22 cellular contexts compared by ENCODE assay signal in genomic region chr10:20874261-20874660, GRCh38. TPM values are rescaled to one million over a fixed set of nuclear protein-coding genes. Genes with fewer than 3 reads are reported as not detected.
DNase-seq lines count a peak whose midpoint lies in the region; ATAC-seq and TF ChIP-seq lines count a peak whose summit lies in the region.
"Had no signal": no experiment of that assay in that cellular context is flagged by ENCODE, and none has a peak within 500 bp of the region (broad histone marks: within the 10 kb centered on the region; RNA-seq: fewer than 3 reads in every experiment).

No MANE protein-coding gene starts in this region.

- H4K91ac ChIP-seq in IMR-90 (ENCODE audit: insufficient read depth, low read depth, low read length), result no peak overlapping the region

- no peak overlapping the region for H4K8ac ChIP-seq in IMR-90 (ENCODE audit: low read depth in 2 of 2, low read length in 2 of 2)

- H2AK9ac ChIP-seq in IMR-90 (replicated peaks; ENCODE audit: low read depth, low read length, poor library complexity), result peak overlapping the region; percentile 55

- H3K27me3 Mint-ChIP-seq in nephron (ENCODE audit: low read depth), result no peaks in the 10 kb centered on the region
- H3K27me3 Mint-ChIP-seq: CD4-positive, alpha-beta T cell; CD8-positive, alpha-beta memory T cell had no signal

- H3K9me3 ChIP-seq in IMR-90 (ENCODE audit: control insufficient read depth, insufficient read depth, low read length), result 0 out of 2 replicates have a peak, but pooled peaks cover 2% of the 10 kb centered on the region
- H3K9me3 ChIP-seq in SJCRH30 (replicated peaks), result no peaks in the 10 kb centered on the region
- H3K9me3 ChIP-seq: A549, BE2C had no signal

- no peak overlapping the region for H2AFZ ChIP-seq in IMR-90 (replicated peaks; ENCODE audit: low read length, poor library complexity)
- H2AFZ ChIP-seq: GM23338 had no signal

- dilution Hi-C loops in IMR-90 (cut with HindIII; ENCODE audit: low sequenced_read_pairs, unreplicated experiment), result no loop called here

- no peak for TF ChIP-seq POLR2A in IMR-90 (IDR thresholded peaks at IDR 0.05; ENCODE audit: low read depth, low read length)

- no peak overlapping the region for H2BK15ac ChIP-seq in IMR-90 (ENCODE audit: low read depth, low read length)

- intact Hi-C loops in IMR-90 (cut with micrococcal nuclease), result no loop called here

- no peaks in the 10 kb centered on the region for H3K9me1 ChIP-seq in IMR-90 (ENCODE audit: insufficient read depth, low read length)

- H3K56ac ChIP-seq in IMR-90 (ENCODE audit: extremely low read depth, insufficient read depth, low read length), result no peak overlapping the region

- no TSS peak for BruUV-seq in IMR-90 (replicated peaks; lab: Mats Ljungman, UMichigan)

- H2AK5ac ChIP-seq in IMR-90 (ENCODE audit: low read depth, low read length), result no peak overlapping the region

- H4K20me1 ChIP-seq in IMR-90 (ENCODE audit: insufficient read depth, low read length), result no peaks in the 10 kb centered on the region
- H4K20me1 ChIP-seq: BLaER1 treated with 17β-estradiol and CSF1 and Interleukin-3, amounts not matched to agents 10 nM and 100 nM had no signal

- TF ChIP-seq CTCF in IMR-90 (conservative IDR thresholded peaks at IDR 0.05; ENCODE audit: low read depth, low read length) (no peak), nephron (IDR thresholded peaks at IDR 0.05; ENCODE audit: unreplicated experiment in 3 of 3) (no peak)

- no peaks in the 10 kb centered on the region for H3K4me1 ChIP-seq in IMR-90 (ENCODE audit: control insufficient read depth, insufficient read depth, low read length)
- peaks cover 14% of the 10 kb centered on the region for H3K4me1 ChIP-seq in SJCRH30
- H3K4me1 ChIP-seq: BE2C; BLaER1 treated with 17β-estradiol and CSF1 and Interleukin-3, amounts not matched to agents 10 nM and 100 nM had no signal

- H3K36me3 Mint-ChIP-seq in nephron (ENCODE audit: low read depth), result peaks cover 13% of the 10 kb centered on the region
- H3K36me3 Mint-ChIP-seq: CD14-positive monocyte; CD8-positive, alpha-beta memory T cell had no signal

- H3K4me3 ChIP-seq in IMR-90 (ENCODE audit: insufficient read depth, low read depth, low read length) (no peak overlapping the region), SJCRH30 (no peak overlapping the region)
- H3K4me3 ChIP-seq: A549; BLaER1 treated with 17β-estradiol and CSF1 and Interleukin-3, amounts not matched to agents 10 nM and 100 nM; GM23338 had no signal

- H3K9me3 Mint-ChIP-seq in nephron, result no peaks in the 10 kb centered on the region
- H3K9me3 Mint-ChIP-seq: GM23338, H9 had no signal

- H3K27me3 ChIP-seq in IMR-90 (ENCODE audit: control insufficient read depth, insufficient read depth, low read length), result no peaks in the 10 kb centered on the region
- no peaks in the 10 kb centered on the region for H3K27me3 ChIP-seq in SJCRH30
- H3K27me3 ChIP-seq: BE2C; BLaER1 treated with 17β-estradiol and CSF1 and Interleukin-3, amounts not matched to agents 10 nM and 100 nM had no signal

- in situ Hi-C loops in IMR-90 (cut with MboI; ENCODE audit: low sequenced_read_pairs), result no loop called here

- POLR2A ChIA-PET in IMR-90 (lab: Charles Lee; ENCODE audit: unreplicated experiment), result no interaction called here

- no peak overlapping the region for H2BK20ac ChIP-seq in IMR-90 (ENCODE audit: low read depth, low read length)

- no peak overlapping the region for H3K18ac ChIP-seq in IMR-90 (ENCODE audit: low read depth, low read length)

- H3K27ac Mint-ChIP-seq in nephron, result peak overlapping the region in 2 of 3 experiments; percentile 20 to 39
- H3K27ac Mint-ChIP-seq: CD14-positive monocyte; CD4-positive, alpha-beta T cell; CD8-positive, alpha-beta memory T cell; GM23338; H9 had no signal

- DNase-seq in NCI-H82 (lab: John Stamatoyannopoulos, UW) (peak; percentile 4), NCI-H82 treated with DMSO at 0.1 percent for 48 hours (lab: John Stamatoyannopoulos, UW; ENCODE audit: unreplicated experiment) (no peak), IMR-90 (no peak), SJCRH30 (peak; percentile 68 to 88), activated gamma-delta T cell treated with Interleukin-2 at 50 U/mL for 16 hours (no peak)
- no peak for DNase-seq in activated naive CD4-positive, alpha-beta T cell treated with anti-CD3 and anti-CD28 coated beads, Interleukin-2, amount 50 U/mL, for 16 hours
- DNase-seq: 8988T; ACHN; AML-193; BE2C; CD4-positive, alpha-beta T cell; CD8-positive, alpha-beta memory T cell; DMS 273 treated with DMSO at 0.1 percent for 48 hours; DMS79 treated with DMSO at 0.1 percent for 48 hours; GF-D8; H9 had no signal

- no peak overlapping the region for H4K5ac ChIP-seq in IMR-90 (ENCODE audit: low read depth, low read length)

- H3K27ac ChIP-seq in IMR-90 (ENCODE audit: insufficient read depth, low read length), result no peak overlapping the region
- H3K27ac ChIP-seq in SJCRH30, result peak overlapping the region; percentile 54
- H3K27ac ChIP-seq: A549; BLaER1 treated with 17β-estradiol and CSF1 and Interleukin-3, amounts not matched to agents 10 nM and 100 nM had no signal

- H3K4me3 Mint-ChIP-seq in nephron, result no peak overlapping the region
- H3K4me3 Mint-ChIP-seq: CD14-positive monocyte; CD4-positive, alpha-beta T cell; CD8-positive, alpha-beta memory T cell; GM23338; H9 had no signal

- WGBS in IMR-90 (ENCODE audit: extremely low coverage in 2 of 2, insufficient read length in 1 of 2), 2 experiments, result no CpG with 5 or more reads among the region's 2 CpGs

- no peaks in the 10 kb centered on the region for H3K79me1 ChIP-seq in IMR-90 (ENCODE audit: low read depth in 1 of 2, low read length in 2 of 2)

- peaks cover 6% of the 10 kb centered on the region for H3K4me1 Mint-ChIP-seq in nephron
- H3K4me1 Mint-ChIP-seq: CD14-positive monocyte; CD8-positive, alpha-beta memory T cell had no signal

- no peaks in the 10 kb centered on the region for H3K36me3 ChIP-seq in IMR-90 (ENCODE audit: control insufficient read depth, insufficient read depth, low read length)
- H3K36me3 ChIP-seq in SJCRH30, result no peaks in the 10 kb centered on the region
- H3K36me3 ChIP-seq: BE2C; BLaER1 treated with 17β-estradiol and CSF1 and Interleukin-3, amounts not matched to agents 10 nM and 100 nM had no signal

- H2BK5ac ChIP-seq in IMR-90 (ENCODE audit: low read depth, low read length, poor library complexity, severe bottlenecking), result no peak overlapping the region

- no peak overlapping the region for H3K4ac ChIP-seq in IMR-90 (ENCODE audit: low read depth, low read length)

- no peak for TF ChIP-seq RAD21 in IMR-90 (IDR thresholded peaks at IDR 0.05; ENCODE audit: low read length)

- H3K4me2 ChIP-seq in IMR-90 (ENCODE audit: low read depth, low read length), result no peak overlapping the region
- H3K4me2 ChIP-seq: A549; BLaER1 treated with 17β-estradiol and CSF1 and Interleukin-3, amounts not matched to agents 10 nM and 100 nM; GM23338 had no signal

- CTCF ChIA-PET in IMR-90 (lab: Yijun Ruan, JAX), result interaction anchor here (0.6 kb wide), 1 partner anchor 29 kb away, joined by 3 read pairs; no protein-coding TSS in a partner anchor

- H2BK120ac ChIP-seq in IMR-90 (ENCODE audit: low read depth, low read length), result no peak overlapping the region

- no peak for ATAC-seq in IMR-90 (ENCODE audit: low read depth)
- ATAC-seq: A549, GM23338, HCT116 had no signal

- no peak overlapping the region for H3K14ac ChIP-seq in IMR-90 (replicated peaks; ENCODE audit: low read depth, low read length)

- H3K23ac ChIP-seq in IMR-90 (ENCODE audit: low read depth, low read length), result no peak overlapping the region

- no peak overlapping the region for H3K9ac ChIP-seq in IMR-90 (ENCODE audit: low read depth, low read length)
- H3K9ac ChIP-seq: BLaER1 treated with 17β-estradiol and CSF1 and Interleukin-3, amounts not matched to agents 10 nM and 100 nM had no signal

TF ChIP-seq in IMR-90, 13 proteins besides CTCF, POLR2A, EP300 and RAD21:
- TF ChIP-seq RFX5 (IDR thresholded peaks at IDR 0.05; ENCODE audit: low read depth, low read length), result no peak
TF ChIP-seq in IMR-90: peak in this region for 0.

RNA-seq across cellular contexts. Expression of gene NEBL, which starts 22.9 kb away (rescaled TPM):
- under 0.01 TPM in 1 of 2 replicates, not detected in the other for total RNA-seq in IMR-90 (2012; rRNA removed)
- under 0.01 TPM in 1 of 2 replicates, not detected in the other for polyA plus RNA-seq in IMR-90 (2012; rRNA removed)
- polyA plus RNA-seq in IMR-90 (2012; cell fraction: cytosol; rRNA removed), result not detected in 2 replicates
- 0.01 TPM in 1 of 2 replicates, not detected in the other for polyA plus RNA-seq in IMR-90 (2012; cell fraction: nucleus; rRNA removed; ENCODE audit: low replicate concordance)
- total RNA-seq in SJCRH30 (2014; rRNA removed; shearing (Covaris generic)), result 0.08 and 0.20 TPM in 2 replicates
- polyA plus RNA-seq: CD8-positive, alpha-beta memory T cell had no signal

Comparison
In these comparisons a context has a peak if more than half of its experiments do, and no peak if none do; other contexts are left out.
1. DNase-seq: peak in NCI-H82 (single experiment) and SJCRH30 (2 of 2); none in NCI-H82 treated with DMSO at 0.1 percent for 48 hours (single experiment), IMR-90 (single experiment), activated naive CD4-positive, alpha-beta T cell treated with anti-CD3 and anti-CD28 coated beads, Interleukin-2, amount 50 U/mL, for 16 hours (single experiment) and activated gamma-delta T cell treated with Interleukin-2 at 50 U/mL for 16 hours (single experiment).